Comparison of ENCODE assay signal across 18 cellular contexts in the genomic region with DNA sequence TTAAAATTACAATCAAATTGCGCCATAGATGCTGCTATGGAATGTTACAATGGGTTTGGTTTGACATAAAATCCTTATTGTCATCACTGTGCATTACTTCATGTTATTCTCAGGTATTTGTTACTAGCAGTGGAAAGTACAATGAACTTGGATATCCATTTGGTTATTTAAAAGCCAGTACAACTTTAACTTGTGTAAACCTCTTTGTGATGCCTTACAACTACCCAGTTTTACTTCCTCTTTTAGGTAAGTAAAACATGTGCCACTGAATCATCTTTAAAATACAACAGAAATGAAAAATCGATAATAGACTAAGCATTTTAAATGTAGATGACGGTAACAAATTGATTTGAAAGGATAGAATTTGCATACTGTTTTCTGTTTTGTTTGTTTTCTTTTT. TPM values are rescaled to one million over a fixed set of nuclear protein-coding genes. Genes with fewer than 3 reads are reported as not detected.
DNase-seq lines count a peak whose midpoint lies in the region; ATAC-seq, FAIRE-seq and TF ChIP-seq lines count a peak whose summit lies in the region.
"Had no signal": no experiment of that assay in that cellular context is flagged by ENCODE, and none has a peak within 500 bp of the region (broad histone marks: within the 10 kb centered on the region; RNA-seq: fewer than 3 reads in every experiment).

No MANE protein-coding gene starts in this region.

- no peak for TF ChIP-seq CTCF in esophagus muscularis mucosa (IDR thresholded peaks at IDR 0.05)

- no peak overlapping the region for H3K27ac ChIP-seq in esophagus muscularis mucosa (replicated peaks in 1 of 4)
- H3K27ac ChIP-seq: PC-9 had no signal

- no peak overlapping the region for H3K4me3 Mint-ChIP-seq in effector memory CD8-positive, alpha-beta T cell
- H3K4me3 Mint-ChIP-seq: dendritic cell treated with granulocyte-macrophage colony-stimulating factor and Interleukin-4, amounts not matched to agents 40 ng/mL and 50 ng/mL, for 4 days; natural killer cell; T-helper 17 cell had no signal

- ATAC-seq in GM21367 (IDR thresholded peaks at IDR 0.05; ENCODE audit: unreplicated experiment) (peak; percentile 79), HG03460 (IDR thresholded peaks at IDR 0.05; ENCODE audit: unreplicated experiment) (peak; percentile 57)
- no peak for ATAC-seq in effector memory CD8-positive, alpha-beta T cell (replicated peaks)
- ATAC-seq: natural killer cell, T-helper 17 cell had no signal

- H3K9me3 ChIP-seq in esophagus muscularis mucosa: no peaks in the 10 kb centered on the region

- no peak for TF ChIP-seq POLR2A in GM12892 (IDR thresholded peaks at IDR 0.05; ENCODE audit: low read depth, low read length)
- no peak for TF ChIP-seq POLR2A in esophagus muscularis mucosa (IDR thresholded peaks at IDR 0.05; ENCODE audit: low read depth)

- no peaks in the 10 kb centered on the region for H3K4me1 Mint-ChIP-seq in effector memory CD8-positive, alpha-beta T cell (ENCODE audit: low read depth in 2 of 2)
- H3K4me1 Mint-ChIP-seq: natural killer cell had no signal

- H3K27me3 Mint-ChIP-seq in effector memory CD8-positive, alpha-beta T cell: no peaks in the 10 kb centered on the region
- H3K27me3 Mint-ChIP-seq: dendritic cell treated with granulocyte-macrophage colony-stimulating factor and Interleukin-4, amounts not matched to agents 40 ng/mL and 50 ng/mL, for 4 days; T-helper 17 cell had no signal

- no peak overlapping the region for H3K27ac Mint-ChIP-seq in effector memory CD8-positive, alpha-beta T cell
- H3K27ac Mint-ChIP-seq: dendritic cell treated with granulocyte-macrophage colony-stimulating factor and Interleukin-4, amounts not matched to agents 40 ng/mL and 50 ng/mL, for 4 days; natural killer cell; T-helper 17 cell had no signal

- no peaks in the 10 kb centered on the region for H3K36me3 ChIP-seq in esophagus muscularis mucosa

- no peak for TF ChIP-seq EP300 in esophagus muscularis mucosa (IDR thresholded peaks at IDR 0.05)

- H3K27me3 ChIP-seq in esophagus muscularis mucosa: no peaks in the 10 kb centered on the region

- no peak overlapping the region for H3K4me3 ChIP-seq in esophagus muscularis mucosa
- H3K4me3 ChIP-seq: PC-9 had no signal

- intact Hi-C loops in esophagus muscularis mucosa (cut with DNase I): no loop called here

- 68% methylated on average over 3 of the region's 3 CpGs for WGBS in esophagus muscularis mucosa

- FAIRE-seq in GM12892 (lab: Jason Lieb, UNC): peak; percentile 62

- H3K4me1 ChIP-seq in esophagus muscularis mucosa: no peaks in the 10 kb centered on the region

- no peak for DNase-seq in GM12892 (ENCODE audit: insufficient read length)
- peak; percentile 53 for DNase-seq in SIG-M5 treated with dmso at 0.1 percent for 504 hours (lab: John Stamatoyannopoulos, UW; ENCODE audit: unreplicated experiment)
- DNase-seq in effector memory CD8-positive, alpha-beta T cell: no peak
- no peak for DNase-seq in NCI-H345 treated with DMSO at 0.1 percent for 48 hours (lab: John Stamatoyannopoulos, UW; ENCODE audit: unreplicated experiment)
- no peak for DNase-seq in esophagus muscularis mucosa (ENCODE audit: extremely low spot score)
- DNase-seq in AG08395 (ENCODE audit: low spot score): no peak
- DNase-seq: activated CD4-positive, alpha-beta T cell treated with anti-CD3 and anti-CD28 coated beads, Interleukin-2, amount 50 U/mL, for 1 hour; DMS153; hypothalamus; natural killer cell; NCI-H2171 treated with DMSO at 0.1 percent for 48 hours; PC-9; stimulated activated CD4-positive, alpha-beta T cell treated with anti-CD3 and anti-CD28 coated beads, Interleukin-2, amount 100 ng/mL, for 24 hours; T-helper 17 cell; trophoblast cell had no signal

- no peaks in the 10 kb centered on the region for H3K9me3 Mint-ChIP-seq in effector memory CD8-positive, alpha-beta T cell
- H3K9me3 Mint-ChIP-seq: dendritic cell treated with granulocyte-macrophage colony-stimulating factor and Interleukin-4, amounts not matched to agents 40 ng/mL and 50 ng/mL, for 4 days; natural killer cell had no signal

- H3K36me3 Mint-ChIP-seq in effector memory CD8-positive, alpha-beta T cell (ENCODE audit: insufficient read depth): peaks cover 20% of the 10 kb centered on the region
- H3K36me3 Mint-ChIP-seq: natural killer cell had no signal

RNA-seq across cellular contexts. Expression of gene INTS6L, which starts 35.6 kb away (rescaled TPM):
- polyA plus RNA-seq in GM12892 (2012; ENCODE audit: missing spikeins): 11.9 TPM
- 1 to 10 TPM; 6.3 to 8.3 (median 7.2) TPM for total RNA-seq in esophagus muscularis mucosa
- total RNA-seq: PC-9 had no signal
